In genomic region chr3:111734652-111735051, GRCh38 we compare ENCODE assay signal across 20 cellular contexts.
DNase-seq lines count a peak whose midpoint lies in the region; ATAC-seq, FAIRE-seq and TF ChIP-seq lines count a peak whose summit lies in the region.
"Had no signal": no experiment of that assay in that cellular context is flagged by ENCODE, and none has a peak within 500 bp of the region (broad histone marks: within the 10 kb centered on the region; RNA-seq: fewer than 3 reads in every experiment).

No MANE protein-coding gene starts in this region.

- H4K20me1 ChIP-seq in osteoblast (ENCODE audit: insufficient read depth, low read length), result no peaks in the 10 kb centered on the region

- BruUV-seq in Calu3 (replicated peaks; lab: Mats Ljungman, UMichigan), result TSS peak; percentile 90

- H3K27ac ChIP-seq in esophagus muscularis mucosa (replicated peaks in 1 of 4) (no peak overlapping the region), osteoblast (ENCODE audit: low read depth, low read length) (peak overlapping the region; percentile 84)
- H3K27ac ChIP-seq: ascending aorta, ovary had no signal

- no peak for ATAC-seq in GM21390 (IDR thresholded peaks at IDR 0.05; ENCODE audit: unreplicated experiment)
- ATAC-seq in GM19035 (IDR thresholded peaks at IDR 0.05; ENCODE audit: unreplicated experiment), result no peak

- no peak overlapping the region for H2AFZ ChIP-seq in osteoblast (ENCODE audit: low read length)

- intact Hi-C loops in Calu3 (cut with micrococcal nuclease; ENCODE audit: unreplicated experiment), result loop anchor here (5.0 kb wide), 2 partner anchors 68 to 128 kb away; no protein-coding TSS in a partner anchor
- intact Hi-C loops in esophagus muscularis mucosa (cut with DNase I), result loop anchor here (5.0 kb wide), 1 partner anchor 128 kb away; no protein-coding TSS in a partner anchor

- H3K9me3 Mint-ChIP-seq in Calu3 (ENCODE audit: low read depth, unreplicated experiment) (no peaks in the 10 kb centered on the region), immature natural killer cell (no peaks in the 10 kb centered on the region)
- H3K9me3 Mint-ChIP-seq: dendritic cell treated with granulocyte-macrophage colony-stimulating factor and Interleukin-4, amounts not matched to agents 40 ng/mL and 50 ng/mL, for 4 days had no signal

- H3K4me1 Mint-ChIP-seq in Calu3 (ENCODE audit: low read depth, unreplicated experiment) (peaks cover 72% of the 10 kb centered on the region), immature natural killer cell (peaks cover 22 to 28% of the 10 kb centered on the region in 2 donors)

- peaks cover 8% of the 10 kb centered on the region for H3K36me3 Mint-ChIP-seq in Calu3 (ENCODE audit: insufficient read depth, unreplicated experiment)
- H3K36me3 Mint-ChIP-seq in immature natural killer cell, result peaks cover 4 to 23% (median 14%) of the 10 kb centered on the region in 3 donors

- H3K27ac Mint-ChIP-seq in Calu3 (ENCODE audit: unreplicated experiment), result peak overlapping the region; percentile 82
- no peak overlapping the region for H3K27ac Mint-ChIP-seq in immature natural killer cell
- H3K27ac Mint-ChIP-seq: dendritic cell treated with granulocyte-macrophage colony-stimulating factor and Interleukin-4, amounts not matched to agents 40 ng/mL and 50 ng/mL, for 4 days had no signal

- H3K36me3 ChIP-seq in esophagus muscularis mucosa, result no peaks in the 10 kb centered on the region
- H3K36me3 ChIP-seq in osteoblast (ENCODE audit: insufficient read depth, low read length), result no peaks in the 10 kb centered on the region
- no peaks in the 10 kb centered on the region for H3K36me3 ChIP-seq in H7 (replicated peaks; ENCODE audit: control insufficient read depth, insufficient read depth, low read length)
- H3K36me3 ChIP-seq: ascending aorta, esophagus squamous epithelium, ovary had no signal

- H3K4me2 ChIP-seq in osteoblast (ENCODE audit: insufficient read depth, low read length), result peak overlapping the region; percentile 31

- H3K4me1 ChIP-seq in esophagus muscularis mucosa (peaks cover 38 to 44% (median 41%) of the 10 kb centered on the region in 4 donors), osteoblast (ENCODE audit: insufficient read depth, low read length) (peaks cover 65% of the 10 kb centered on the region)

- no peak for TF ChIP-seq EP300 in esophagus muscularis mucosa (IDR thresholded peaks at IDR 0.05)

- no peak overlapping the region for H3K4me3 ChIP-seq in esophagus muscularis mucosa
- no peak overlapping the region for H3K4me3 ChIP-seq in osteoblast (ENCODE audit: insufficient read depth, low read length)
- H3K4me3 ChIP-seq in H7 (ENCODE audit: insufficient read depth, low read depth, low read length), result no peak overlapping the region
- H3K4me3 ChIP-seq: ascending aorta, ovary had no signal

- TF ChIP-seq CTCF in Calu3 (IDR thresholded peaks at IDR 0.05; ENCODE audit: unreplicated experiment) (no peak), esophagus muscularis mucosa (IDR thresholded peaks at IDR 0.05) (no peak), osteoblast (IDR thresholded peaks at IDR 0.05; ENCODE audit: extremely low read depth, low read depth, low read length) (no peak)

- H3K4me3 Mint-ChIP-seq in Calu3 (ENCODE audit: low read depth, unreplicated experiment) (peak overlapping the region; percentile 53), immature natural killer cell (no peak overlapping the region)
- H3K4me3 Mint-ChIP-seq: dendritic cell treated with granulocyte-macrophage colony-stimulating factor and Interleukin-4, amounts not matched to agents 40 ng/mL and 50 ng/mL, for 4 days had no signal

- 96% methylated on average over 1 of the region's 1 CpG for WGBS in esophagus muscularis mucosa

- H3K9me3 ChIP-seq in esophagus muscularis mucosa, result no peaks in the 10 kb centered on the region
- H3K9me3 ChIP-seq in osteoblast (ENCODE audit: low read depth, low read length), result no peaks in the 10 kb centered on the region
- H3K9me3 ChIP-seq: ascending aorta, esophagus squamous epithelium, ovary had no signal

- H3K79me2 ChIP-seq in osteoblast (ENCODE audit: insufficient read depth, low read length), result no peaks in the 10 kb centered on the region

- CTCF ChIA-PET in Calu3 (lab: Charles Lee), result interaction anchor here (0.6 to 2.1 kb wide), 2 partner anchors 126 to 1158 kb away, joined by 3 to 7 read pairs; no protein-coding TSS in a partner anchor

- peak; percentile 61 for FAIRE-seq in RCC 7860 (lab: Jason Lieb, UNC)
- FAIRE-seq: small intestine had no signal

- DNase-seq in Calu3 (no peak), RCC 7860 (ENCODE audit: low spot score) (peak; percentile 65), esophagus muscularis mucosa (ENCODE audit: extremely low spot score) (peak; percentile 24), osteoblast (ENCODE audit: insufficient read length, low spot score, missing footprints) (no peak), immature natural killer cell (no peak), H7 (no peak)
- DNase-seq: activated CD4-positive, alpha-beta T cell treated with anti-CD3 and anti-CD28 coated beads for 1 hour; AML-193; COR-L47; esophagus squamous epithelium; glutamatergic neuron; NCI-H187 treated with DMSO at 0.1 percent for 48 hours; NCI-H510A; ovary; SHP77 treated with DMSO at 0.1 percent for 48 hours had no signal

- H3K27me3 ChIP-seq in esophagus muscularis mucosa (no peaks in the 10 kb centered on the region), osteoblast (ENCODE audit: insufficient read depth, low read length) (no peaks in the 10 kb centered on the region), H7 (ENCODE audit: control insufficient read depth, insufficient read depth, low read length) (no peaks in the 10 kb centered on the region)
- H3K27me3 ChIP-seq: ascending aorta, esophagus squamous epithelium, ovary had no signal

- H3K27me3 Mint-ChIP-seq in Calu3 (ENCODE audit: unreplicated experiment) (no peaks in the 10 kb centered on the region), immature natural killer cell (ENCODE audit: low read depth in 3 of 3) (no peaks in the 10 kb centered on the region)
- H3K27me3 Mint-ChIP-seq: dendritic cell treated with granulocyte-macrophage colony-stimulating factor and Interleukin-4, amounts not matched to agents 40 ng/mL and 50 ng/mL, for 4 days had no signal

- no peak for TF ChIP-seq POLR2A in esophagus muscularis mucosa (IDR thresholded peaks at IDR 0.05; ENCODE audit: low read depth)

Comparison
In these comparisons a context has a peak if more than half of its experiments do, and no peak if none do; other contexts are left out.
1. DNase-seq: peak in RCC 7860 (single experiment) and esophagus muscularis mucosa (single experiment); none in Calu3 (single experiment), osteoblast (single experiment), immature natural killer cell (0 of 3) and H7 (single experiment).